ENCODE assay signal across 1 cellular context in the genomic region with DNA sequence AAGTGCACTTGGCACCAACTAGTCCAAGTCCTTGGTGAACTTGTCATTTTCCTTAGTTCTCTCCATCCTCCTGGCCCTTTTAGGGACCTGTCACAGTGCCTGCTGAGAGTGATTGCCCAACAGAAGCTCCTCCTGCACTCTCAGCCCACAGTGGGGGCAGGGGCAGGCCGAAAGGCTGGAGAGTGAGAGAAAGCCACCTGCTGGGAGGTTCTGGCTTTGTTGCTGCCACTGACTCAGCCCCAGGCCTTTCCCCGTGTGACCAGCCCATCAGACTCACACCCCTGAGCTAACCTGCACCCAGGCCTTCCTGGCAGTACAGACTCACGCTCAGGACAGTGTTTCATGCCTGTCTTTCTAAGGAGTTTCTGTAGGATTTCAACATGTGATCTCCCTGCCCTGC.
TF ChIP-seq lines count a peak whose summit lies in the region.

No MANE protein-coding gene starts in this region.

TF ChIP-seq in IMR-90, 13 proteins besides CTCF, POLR2A, EP300 and RAD21:
- TF ChIP-seq CEBPB (IDR thresholded peaks at IDR 0.05; ENCODE audit: low read depth, low read length) (peak; percentile 52), NFE2L2 (IDR thresholded peaks at IDR 0.05; ENCODE audit: low read depth, low read length) (no peak)
